In the genomic region with DNA sequence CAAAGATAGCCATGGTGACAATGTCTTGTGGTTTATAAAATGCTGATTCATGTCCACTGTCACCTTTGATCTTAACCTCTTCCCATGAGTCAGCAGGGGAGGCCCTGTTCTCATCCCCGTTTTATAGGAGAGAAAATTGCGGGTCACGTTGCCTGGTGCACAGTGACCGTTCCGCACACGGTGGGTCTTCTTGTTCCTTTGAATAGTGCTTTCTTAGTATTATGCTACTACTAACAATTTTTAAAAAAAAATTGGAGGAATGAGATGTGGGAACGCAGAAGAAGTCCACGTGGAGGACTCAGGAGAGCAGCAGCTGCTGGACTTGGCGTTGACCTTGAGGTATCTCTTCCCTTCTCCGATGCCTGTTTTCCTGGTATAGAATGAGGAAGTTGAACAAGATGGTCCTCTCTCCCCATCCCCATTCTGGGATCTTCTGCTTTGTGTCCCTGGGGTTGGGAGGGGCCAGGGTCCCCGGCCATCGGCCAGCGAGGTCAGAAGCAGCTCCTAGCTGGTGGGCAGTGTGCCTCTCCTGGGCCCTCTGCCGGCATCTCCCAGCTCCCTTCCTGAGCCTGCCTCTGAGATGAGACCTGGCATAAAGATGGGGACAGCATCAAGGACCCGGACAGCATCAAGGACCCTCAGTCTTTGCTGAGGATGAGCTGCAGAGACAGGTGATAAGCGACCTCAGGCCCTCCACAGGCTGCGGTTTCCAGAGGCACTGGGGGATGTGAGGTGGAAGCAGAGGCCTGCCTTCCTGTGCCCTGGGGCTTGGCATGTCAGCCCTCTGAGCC, we compare ENCODE assay signal across 19 cellular contexts.
DNase-seq lines count a peak whose midpoint lies in the region; ATAC-seq and TF ChIP-seq lines count a peak whose summit lies in the region.
"Had no signal": no experiment of that assay in that cellular context is flagged by ENCODE, and none has a peak within 500 bp of the region (broad histone marks: within the 10 kb centered on the region; RNA-seq: fewer than 3 reads in every experiment).

No MANE protein-coding gene starts in this region.

- peaks cover 5% of the 10 kb centered on the region for H3K9me3 Mint-ChIP-seq in nephron
- no peaks in the 10 kb centered on the region for H3K9me3 Mint-ChIP-seq in effector memory CD8-positive, alpha-beta T cell
- H3K9me3 Mint-ChIP-seq: activated naive CD4-positive, alpha-beta T cell treated with anti-CD3 and anti-CD28 coated beads, Interleukin-2, amount 50 U/mL, for 72 hours; CD4-positive, alpha-beta T cell; stimulated activated memory B cell treated with anti-CD40 and anti-IgM and Interleukin-4, amounts not matched to agents 10 μg/mL and 1 μg/mL and 100 μg/mL, for 72 hours; type B pancreatic cell had no signal

- peak overlapping the region; percentile 45 to 100 (median 76) for H3K27ac ChIP-seq in adrenal gland
- H3K27ac ChIP-seq in suprapubic skin: no peak overlapping the region

- DNase-seq in A172 (ENCODE audit: low spot score): peak; percentile 60
- peak; percentile 49 for DNase-seq in OCI-M1 (lab: John Stamatoyannopoulos, UW)
- peak in 4 of 7 donors; percentile 52 to 69 (median 60) for DNase-seq in adrenal gland
- DNase-seq in effector memory CD8-positive, alpha-beta T cell: no peak
- no peak for DNase-seq in NCI-H2196 (lab: John Stamatoyannopoulos, UW; ENCODE audit: unreplicated experiment)
- no peak for DNase-seq in foreskin melanocyte
- no peak for DNase-seq in suprapubic skin (ENCODE audit: low spot score in 2 of 2)
- DNase-seq: activated T-cell treated with anti-CD3 and anti-CD28 coated beads for 4 hours; CD4-positive, alpha-beta T cell; DND-41; erythroblast; naive thymus-derived CD8-positive, alpha-beta T cell; NCI-H187 had no signal

- H3K9me3 ChIP-seq in adrenal gland (replicated peaks in 1 of 3) (no peaks in the 10 kb centered on the region), suprapubic skin (no peaks in the 10 kb centered on the region)
- H3K9me3 ChIP-seq: prostate gland had no signal

- TF ChIP-seq EP300 in suprapubic skin (IDR thresholded peaks at IDR 0.05): no peak

- H3K4me3 ChIP-seq in adrenal gland (peak overlapping the region in 1 of 4 donors; percentile 13), suprapubic skin (no peak overlapping the region)
- H3K4me3 ChIP-seq: lung, prostate gland had no signal

- TF ChIP-seq CTCF in adrenal gland (IDR thresholded peaks at IDR 0.05): peak in 1 of 6 experiments; percentile 21
- no peak for TF ChIP-seq CTCF in nephron (IDR thresholded peaks at IDR 0.05; ENCODE audit: unreplicated experiment in 3 of 3)
- no peak for TF ChIP-seq CTCF in suprapubic skin (IDR thresholded peaks at IDR 0.05)

- H3K36me3 ChIP-seq in adrenal gland (replicated peaks in 1 of 2) (no peaks in the 10 kb centered on the region), suprapubic skin (no peaks in the 10 kb centered on the region)
- H3K36me3 ChIP-seq: prostate gland had no signal

- H3K27ac Mint-ChIP-seq in nephron: peak overlapping the region; percentile 36 to 100 (median 85)
- H3K27ac Mint-ChIP-seq in effector memory CD8-positive, alpha-beta T cell: no peak overlapping the region
- H3K27ac Mint-ChIP-seq: activated naive CD4-positive, alpha-beta T cell treated with anti-CD3 and anti-CD28 coated beads, Interleukin-2, amount 50 U/mL, for 72 hours; CD4-positive, alpha-beta T cell; stimulated activated memory B cell treated with anti-CD40 and anti-IgM and Interleukin-4, amounts not matched to agents 10 μg/mL and 1 μg/mL and 100 μg/mL, for 72 hours; type B pancreatic cell had no signal

- H3K27me3 ChIP-seq in adrenal gland (no peaks in the 10 kb centered on the region), suprapubic skin (no peaks in the 10 kb centered on the region)

- peak in 1 of 2 donors; percentile 34 for TF ChIP-seq POLR2A in adrenal gland (IDR thresholded peaks at IDR 0.05)
- no peak for TF ChIP-seq POLR2A in suprapubic skin (IDR thresholded peaks at IDR 0.05)

- peaks cover 57% of the 10 kb centered on the region for H3K4me1 Mint-ChIP-seq in nephron
- no peaks in the 10 kb centered on the region for H3K4me1 Mint-ChIP-seq in effector memory CD8-positive, alpha-beta T cell (ENCODE audit: low read depth in 2 of 2)
- H3K4me1 Mint-ChIP-seq: stimulated activated memory B cell treated with anti-CD40 and anti-IgM and Interleukin-4, amounts not matched to agents 10 μg/mL and 1 μg/mL and 100 μg/mL, for 72 hours had no signal

- H3K27me3 Mint-ChIP-seq in nephron (ENCODE audit: low read depth): peaks cover 7% of the 10 kb centered on the region
- H3K27me3 Mint-ChIP-seq in effector memory CD8-positive, alpha-beta T cell: peaks cover 0 to 10% of the 10 kb centered on the region in 2 donors
- H3K27me3 Mint-ChIP-seq: CD4-positive, alpha-beta T cell; type B pancreatic cell had no signal

- H3K36me3 Mint-ChIP-seq in nephron (ENCODE audit: low read depth): no peaks in the 10 kb centered on the region
- peaks cover 8% of the 10 kb centered on the region for H3K36me3 Mint-ChIP-seq in effector memory CD8-positive, alpha-beta T cell (ENCODE audit: insufficient read depth)
- H3K36me3 Mint-ChIP-seq: naive thymus-derived CD8-positive, alpha-beta T cell; stimulated activated memory B cell treated with anti-CD40 and anti-IgM and Interleukin-4, amounts not matched to agents 10 μg/mL and 1 μg/mL and 100 μg/mL, for 72 hours; type B pancreatic cell had no signal

- intact Hi-C loops in adrenal gland (cut with DNase I): loop anchor here in 1 of 2 donors (10.0 kb wide), 1 partner anchor 152 kb away; no protein-coding TSS in a partner anchor

- no peak overlapping the region for H3K4me3 Mint-ChIP-seq in nephron
- H3K4me3 Mint-ChIP-seq in effector memory CD8-positive, alpha-beta T cell: no peak overlapping the region
- H3K4me3 Mint-ChIP-seq: CD4-positive, alpha-beta T cell; naive thymus-derived CD8-positive, alpha-beta T cell; stimulated activated memory B cell treated with anti-CD40 and anti-IgM and Interleukin-4, amounts not matched to agents 10 μg/mL and 1 μg/mL and 100 μg/mL, for 72 hours; type B pancreatic cell had no signal

- WGBS in adrenal gland, 4 donors: 27 to 39% (median 37%) methylated on average over 12 to 17 of the region's 17 CpGs
- 79% methylated on average over 13 of the region's 17 CpGs for WGBS in suprapubic skin

- ATAC-seq in effector memory CD8-positive, alpha-beta T cell (replicated peaks): no peak
- ATAC-seq: activated naive CD4-positive, alpha-beta T cell treated with anti-CD3 and anti-CD28 coated beads, Interleukin-2, amount 50 U/mL, for 72 hours; naive thymus-derived CD8-positive, alpha-beta T cell; stimulated activated memory B cell treated with anti-CD40 and anti-IgM and Interleukin-4, amounts not matched to agents 10 μg/mL and 1 μg/mL and 100 μg/mL, for 72 hours had no signal

- H3K4me1 ChIP-seq in adrenal gland (replicated peaks in 1 of 2): peaks cover 38 to 72% of the 10 kb centered on the region in 2 donors
- peaks cover 44% of the 10 kb centered on the region for H3K4me1 ChIP-seq in suprapubic skin
- H3K4me1 ChIP-seq: prostate gland had no signal

Comparison
In these comparisons a context has a peak if more than half of its experiments do, and no peak if none do; other contexts are left out.
1. DNase-seq: peak in A172 (single experiment), OCI-M1 (single experiment) and adrenal gland (4 of 7); none in effector memory CD8-positive, alpha-beta T cell (0 of 3), NCI-H2196 (single experiment), foreskin melanocyte (single experiment) and suprapubic skin (0 of 2).
2. H3K27ac Mint-ChIP-seq: peak in nephron (3 of 3); none in effector memory CD8-positive, alpha-beta T cell (0 of 2).